In the genomic region with DNA sequence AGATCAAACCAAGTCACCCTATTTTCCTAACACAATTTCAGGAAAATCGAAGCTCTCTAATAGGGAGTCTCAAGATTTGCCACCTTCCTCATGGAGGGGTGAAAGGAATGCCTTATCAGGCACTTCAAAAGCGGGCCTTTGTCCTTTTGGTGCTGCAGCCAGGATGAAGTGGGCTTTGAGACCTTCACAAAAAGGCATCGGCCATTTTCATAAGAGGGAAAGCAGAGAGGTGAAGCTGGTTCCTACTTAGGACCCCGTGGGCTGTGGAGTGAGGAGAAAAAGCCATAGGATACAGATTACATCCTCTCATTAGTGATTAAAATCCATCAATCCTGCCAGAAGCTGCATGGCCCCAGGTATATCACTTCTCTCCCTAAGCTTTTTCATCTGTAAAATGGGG, we compare ENCODE assay signal across 8 cellular contexts. TPM values are rescaled to one million over a fixed set of nuclear protein-coding genes. Genes with fewer than 3 reads are reported as not detected.
DNase-seq lines count a peak whose midpoint lies in the region; ATAC-seq and TF ChIP-seq lines count a peak whose summit lies in the region.

No MANE protein-coding gene starts in this region.

- H2BK15ac ChIP-seq in neuronal stem cell (ENCODE audit: low read length), result no peak overlapping the region

- H3K4me3 ChIP-seq in NB4 (ENCODE audit: low read depth, low read length) (peak overlapping the region; percentile 92), endocrine pancreas (ENCODE audit: control insufficient read depth, insufficient read depth, low read length) (peak overlapping the region; percentile 79), neuronal stem cell (ENCODE audit: low read length in 2 of 2) (peak overlapping the region; percentile 68 to 91)

- TF ChIP-seq CTCF in CD4-positive, alpha-beta T cell (IDR thresholded peaks at IDR 0.05), result no peak
- TF ChIP-seq CTCF in NB4 (IDR thresholded peaks at IDR 0.05; ENCODE audit: low read depth, low read length), result no peak

- H3K9me3 Mint-ChIP-seq in CD4-positive, alpha-beta T cell, result no peaks in the 10 kb centered on the region

- no peaks in the 10 kb centered on the region for H3K27me3 ChIP-seq in CD4-positive, alpha-beta T cell (ENCODE audit: control insufficient read depth, insufficient read depth, low read length)
- no peaks in the 10 kb centered on the region for H3K27me3 ChIP-seq in endocrine pancreas (ENCODE audit: control insufficient read depth, insufficient read depth, low read length)
- peaks cover 0 to 6% (median 0%) of the 10 kb centered on the region in 3 experiments for H3K27me3 ChIP-seq in neuronal stem cell (ENCODE audit: control insufficient read depth in 3 of 3, insufficient read depth in 3 of 3, low read depth in 1 of 3, low read length in 3 of 3)

- peaks cover 42% of the 10 kb centered on the region for H3K4me1 Mint-ChIP-seq in CD4-positive, alpha-beta T cell (ENCODE audit: low read depth)

- H3K14ac ChIP-seq in neuronal stem cell (ENCODE audit: low read length), result no peak overlapping the region

- no CpG with 5 or more reads among the region's 4 CpGs for WGBS in neuronal stem cell (ENCODE audit: extremely low coverage in 2 of 2, insufficient read length in 2 of 2, insufficient replicate concordance in 1 of 2), 2 donors

- TF ChIP-seq POLR2A in NB4 (IDR thresholded peaks at IDR 0.05; ENCODE audit: extremely low read depth, insufficient read length), result no peak

- peaks cover 6% of the 10 kb centered on the region for H3K4me1 ChIP-seq in endocrine pancreas (ENCODE audit: control insufficient read depth, insufficient read depth, low read length)
- H3K4me1 ChIP-seq in neuronal stem cell (ENCODE audit: control insufficient read depth in 2 of 2, insufficient read depth in 1 of 2, low read depth in 1 of 2, low read length in 2 of 2), result peaks cover 8 to 9% of the 10 kb centered on the region in 2 donors

- H3K4me2 ChIP-seq in neuronal stem cell (ENCODE audit: insufficient read depth, low read length, poor library complexity, severe bottlenecking), result peak overlapping the region; percentile 56

- H3K27ac Mint-ChIP-seq in CD4-positive, alpha-beta T cell, result peak overlapping the region; percentile 81

- POLR2A ChIA-PET in CD4-positive, alpha-beta T cell (lab: Charles Lee), result interaction anchor here (0.8 to 9.5 kb wide), 13 partner anchors 11 to 234 kb away, joined by 3 to 164 read pairs (median 4); a partner anchor contains a TSS

- peak overlapping the region; percentile 82 for H3K9ac ChIP-seq in endocrine pancreas (ENCODE audit: control insufficient read depth, insufficient read depth, low read length)
- H3K9ac ChIP-seq in neuronal stem cell (ENCODE audit: low read depth, low read length, poor library complexity), result no peak overlapping the region

- intact Hi-C loops in CD4-positive, alpha-beta T cell (cut with DNase I, micrococcal nuclease), result loop anchor here (1.0 to 10.0 kb wide), 7 partner anchors 40 to 221 kb away; a partner anchor contains a TSS

- H3K18ac ChIP-seq in neuronal stem cell (ENCODE audit: low read length), result no peak overlapping the region

- H3K27ac ChIP-seq in CD4-positive, alpha-beta T cell (ENCODE audit: low read depth, low read length), result no peak overlapping the region
- H3K27ac ChIP-seq in neuronal stem cell (replicated peaks; ENCODE audit: low read length), result no peak overlapping the region

- H3K4me3 Mint-ChIP-seq in CD4-positive, alpha-beta T cell, result peak overlapping the region; percentile 87

- H3K79me1 ChIP-seq in neuronal stem cell (ENCODE audit: low read depth, low read length), result peaks cover 5% of the 10 kb centered on the region

- ATAC-seq in CD4-positive, alpha-beta T cell (ENCODE audit: poor library complexity), result no peak
- no peak for ATAC-seq in GM21367 (IDR thresholded peaks at IDR 0.05; ENCODE audit: unreplicated experiment)

- CTCF ChIA-PET in CD4-positive, alpha-beta T cell (lab: Charles Lee), result interaction anchor here (0.9 to 4.9 kb wide), 12 partner anchors 13 to 348 kb away, joined by 4 to 26 read pairs (median 9); a partner anchor contains a TSS

- H2BK120ac ChIP-seq in neuronal stem cell (ENCODE audit: low read depth, low read length), result no peak overlapping the region

- no peaks in the 10 kb centered on the region for H3K27me3 Mint-ChIP-seq in CD4-positive, alpha-beta T cell

- no peak overlapping the region for H3K23ac ChIP-seq in neuronal stem cell (ENCODE audit: low read depth, low read length, poor library complexity)

- H3K9me3 ChIP-seq in CD4-positive, alpha-beta T cell (ENCODE audit: control insufficient read depth, low read length), result no peaks in the 10 kb centered on the region
- no peaks in the 10 kb centered on the region for H3K9me3 ChIP-seq in endocrine pancreas (ENCODE audit: control insufficient read depth, low read length)
- no peaks in the 10 kb centered on the region for H3K9me3 ChIP-seq in neuronal stem cell (replicated peaks in 1 of 2; ENCODE audit: control insufficient read depth in 2 of 2, insufficient read depth in 1 of 2, low read depth in 1 of 2, low read length in 2 of 2)

- H2BK12ac ChIP-seq in neuronal stem cell (ENCODE audit: low read length), result no peak overlapping the region

- H2BK5ac ChIP-seq in neuronal stem cell (ENCODE audit: low read length), result no peak overlapping the region

- no peak overlapping the region for H2AFZ ChIP-seq in neuronal stem cell (ENCODE audit: low read length)

- peaks cover 13% of the 10 kb centered on the region for H3K36me3 Mint-ChIP-seq in CD4-positive, alpha-beta T cell (ENCODE audit: low read depth)

- no peak overlapping the region for H4K8ac ChIP-seq in neuronal stem cell (ENCODE audit: low read depth, low read length)

- H3K36me3 ChIP-seq in endocrine pancreas (ENCODE audit: control insufficient read depth, insufficient read depth, low read length) (no peaks in the 10 kb centered on the region), neuronal stem cell (replicated peaks in 1 of 2; ENCODE audit: control insufficient read depth in 2 of 2, insufficient read depth in 2 of 2, low read length in 2 of 2) (peaks cover 0 to 33% of the 10 kb centered on the region in 2 donors)

- no peak overlapping the region for H4K91ac ChIP-seq in neuronal stem cell (ENCODE audit: low read depth, low read length, poor library complexity)

- no peak overlapping the region for H2AK5ac ChIP-seq in neuronal stem cell (ENCODE audit: low read depth, low read length)

- DNase-seq in CD4-positive, alpha-beta T cell, result no peak
- DNase-seq in NB4 (ENCODE audit: low read depth) (no peak), neuronal stem cell (ENCODE audit: low spot score) (no peak), NCI-H446 (lab: John Stamatoyannopoulos, UW) (no peak), DMS153 treated with DMSO at 0.1 percent for 48 hours (lab: John Stamatoyannopoulos, UW; ENCODE audit: unreplicated experiment) (no peak), NCI-H1092 (lab: John Stamatoyannopoulos, UW) (no peak)

- no peak overlapping the region for H3K4ac ChIP-seq in neuronal stem cell (ENCODE audit: low read length)

RNA-seq across cellular contexts. Expression of a gene that starts 0.9 kb away (rescaled TPM):
- total RNA-seq in CD4-positive, alpha-beta T cell, result 10 to 100 TPM; 12.8 to 15.5 TPM
- 58.5 TPM for polyA plus RNA-seq in neuronal stem cell (2013, experiment 1 of 2)
- polyA plus RNA-seq in neuronal stem cell (2013, experiment 2 of 2), result 58.2 TPM

RNA-seq across cellular contexts. Expression of a gene that starts 39.5 kb away (rescaled TPM):
- 100 to 1,000 TPM; 225 to 228 TPM for total RNA-seq in CD4-positive, alpha-beta T cell
- polyA plus RNA-seq in neuronal stem cell (2013, experiment 1 of 2), result 90.0 TPM
- 91.6 TPM for polyA plus RNA-seq in neuronal stem cell (2013, experiment 2 of 2)

RNA-seq across cellular contexts. Expression of a gene that starts 43.9 kb away (rescaled TPM):
- under 1 TPM; 0.38 to 0.56 TPM for total RNA-seq in CD4-positive, alpha-beta T cell
- polyA plus RNA-seq in neuronal stem cell (2013, experiment 1 of 2), result 7.3 TPM
- 7.3 TPM for polyA plus RNA-seq in neuronal stem cell (2013, experiment 2 of 2)
